1 cellular context compared by ENCODE assay signal in genomic region chr10:84294766-84295447, GRCh38.
TF ChIP-seq lines count a peak whose summit lies in the region.

No MANE protein-coding gene starts in this region.

TF ChIP-seq in GM12878, 131 proteins besides CTCF, POLR2A, EP300 and RAD21 (continued from another document):
- TF ChIP-seq ATF2 (IDR thresholded peaks at IDR 0.05; ENCODE audit: low read length) (peak; percentile 28; the same call in 1 of the 2 replicates), NFIC (IDR thresholded peaks at IDR 0.05; ENCODE audit: low read depth, low read length) (peak; percentile 66; the same call in 1 of the 2 replicates), USF1 (IDR thresholded peaks at IDR 0.05; ENCODE audit: borderline replicate concordance, extremely low read length, insufficient read depth, low read depth, low read length) (no peak), FOXM1 (IDR thresholded peaks at IDR 0.05; ENCODE audit: low read depth, low read length) (peak; percentile 53; the same call in 1 of the 2 replicates), CREM (IDR thresholded peaks at IDR 0.05; ENCODE audit: low read depth) (peak; percentile 21; the same call in 1 of the 2 replicates), MEF2A (IDR thresholded peaks at IDR 0.05; ENCODE audit: insufficient read depth, low read depth, low read length) (peak; percentile 56; the same call in 1 of the 2 replicates)
